ENCODE assay signal across 8 cellular contexts in the genomic region with DNA sequence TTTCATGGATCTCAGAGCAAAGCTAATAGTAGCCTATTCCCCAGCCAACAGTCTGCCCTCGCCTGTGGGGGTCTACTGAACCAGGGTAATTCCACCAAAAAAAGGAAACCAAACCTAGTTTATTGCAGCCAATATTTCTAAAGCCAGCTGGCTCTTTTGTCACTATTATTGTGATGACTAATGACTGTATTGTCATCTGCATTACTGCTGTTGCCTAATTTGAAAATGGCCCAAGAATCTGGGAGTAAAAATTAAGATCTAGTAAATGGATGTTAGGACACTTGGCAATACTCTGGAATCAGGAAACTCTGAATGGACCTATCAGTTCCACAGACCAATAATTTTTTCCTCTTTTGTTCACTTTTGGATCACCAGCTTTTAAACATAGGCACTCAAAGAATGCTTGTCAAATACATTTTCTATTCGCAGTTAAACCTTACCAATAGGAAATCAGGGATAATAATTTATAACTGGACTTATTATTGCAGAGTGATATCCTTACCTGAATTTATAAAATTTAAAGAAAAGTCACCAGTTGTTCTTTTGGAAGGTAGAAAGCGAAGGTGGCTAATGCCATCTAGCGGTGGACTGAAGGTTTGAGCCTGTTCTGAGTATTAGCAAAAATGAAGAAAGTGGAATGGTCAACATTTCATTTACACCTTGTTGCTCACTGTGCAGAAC.
DNase-seq lines count a peak whose midpoint lies in the region; ATAC-seq, FAIRE-seq and TF ChIP-seq lines count a peak whose summit lies in the region.

No MANE protein-coding gene starts in this region.

- peaks cover 1% of the 10 kb centered on the region for H3K27me3 Mint-ChIP-seq in activated CD4-positive, alpha-beta T cell treated with anti-CD3 and anti-CD28 coated beads for 36 hours
- H3K27me3 Mint-ChIP-seq in nephron progenitor cell (ENCODE audit: low read depth, poor library complexity): no peaks in the 10 kb centered on the region

- H3K9me3 Mint-ChIP-seq in activated CD4-positive, alpha-beta T cell treated with anti-CD3 and anti-CD28 coated beads for 36 hours (ENCODE audit: low read depth): no peaks in the 10 kb centered on the region
- no peaks in the 10 kb centered on the region for H3K9me3 Mint-ChIP-seq in nephron progenitor cell

- DNase-seq in GM12864 (ENCODE audit: low read depth): peak; percentile 24
- peak; percentile 17 for DNase-seq in NCI-H2081 treated with DMSO at 0.1 percent for 48 hours (lab: John Stamatoyannopoulos, UW)
- peak; percentile 57 for DNase-seq in activated CD4-positive, alpha-beta T cell treated with anti-CD3 and anti-CD28 coated beads for 36 hours
- DNase-seq in erythroblast (lab: John Stamatoyannopoulos, UW): peak; percentile 45 to 76
- peak; percentile 36 for DNase-seq in nephron progenitor cell
- DNase-seq in NCI-H226: no peak

- H3K27ac Mint-ChIP-seq in activated CD4-positive, alpha-beta T cell treated with anti-CD3 and anti-CD28 coated beads for 36 hours: no peak overlapping the region
- H3K27ac Mint-ChIP-seq in nephron progenitor cell: no peak overlapping the region

- no peak overlapping the region for H3K4me3 Mint-ChIP-seq in activated CD4-positive, alpha-beta T cell treated with anti-CD3 and anti-CD28 coated beads for 36 hours
- no peak overlapping the region for H3K4me3 Mint-ChIP-seq in nephron progenitor cell

- POLR2A ChIA-PET in activated CD4-positive, alpha-beta T cell treated with anti-CD3 and anti-CD28 coated beads for 36 hours (lab: Charles Lee): no interaction called here

- no peak overlapping the region for H3K4me3 ChIP-seq in GM12864 (ENCODE audit: low read depth, low read length)

- peak; percentile 91 for FAIRE-seq in A204.1 (lab: Jason Lieb, UNC)

- no peaks in the 10 kb centered on the region for H3K36me3 Mint-ChIP-seq in activated CD4-positive, alpha-beta T cell treated with anti-CD3 and anti-CD28 coated beads for 36 hours (ENCODE audit: low read depth)
- no peaks in the 10 kb centered on the region for H3K36me3 Mint-ChIP-seq in nephron progenitor cell (ENCODE audit: low read depth)

- no peak for ATAC-seq in activated CD4-positive, alpha-beta T cell treated with anti-CD3 and anti-CD28 coated beads for 36 hours
- ATAC-seq in GM19324 (IDR thresholded peaks at IDR 0.05; ENCODE audit: low FRiP score, unreplicated experiment): no peak

- no peak for TF ChIP-seq POLR2A in erythroblast (IDR thresholded peaks at IDR 0.05; ENCODE audit: low read length)

- TF ChIP-seq CTCF in GM12864 (IDR thresholded peaks at IDR 0.05; ENCODE audit: low read depth, low read length, missing control alignments) (peak; percentile 84), nephron progenitor cell (IDR thresholded peaks at IDR 0.05) (peak; percentile 96)

- intact Hi-C loops in activated CD4-positive, alpha-beta T cell treated with anti-CD3 and anti-CD28 coated beads for 36 hours (cut with DNase I, micrococcal nuclease): loop anchor here (1.0 to 5.0 kb wide), 8 partner anchors 98 to 1294 kb away; no protein-coding TSS in a partner anchor

- CTCF ChIA-PET in activated CD4-positive, alpha-beta T cell treated with anti-CD3 and anti-CD28 coated beads for 36 hours (lab: Charles Lee): interaction anchor here (0.6 to 1.6 kb wide), 6 partner anchors 8 to 1273 kb away, joined by 3 to 5 read pairs (median 3); no protein-coding TSS in a partner anchor

- H3K4me1 Mint-ChIP-seq in activated CD4-positive, alpha-beta T cell treated with anti-CD3 and anti-CD28 coated beads for 36 hours: no peaks in the 10 kb centered on the region
- no peaks in the 10 kb centered on the region for H3K4me1 Mint-ChIP-seq in nephron progenitor cell
